1 cellular context compared by ENCODE assay signal in the genomic region with DNA sequence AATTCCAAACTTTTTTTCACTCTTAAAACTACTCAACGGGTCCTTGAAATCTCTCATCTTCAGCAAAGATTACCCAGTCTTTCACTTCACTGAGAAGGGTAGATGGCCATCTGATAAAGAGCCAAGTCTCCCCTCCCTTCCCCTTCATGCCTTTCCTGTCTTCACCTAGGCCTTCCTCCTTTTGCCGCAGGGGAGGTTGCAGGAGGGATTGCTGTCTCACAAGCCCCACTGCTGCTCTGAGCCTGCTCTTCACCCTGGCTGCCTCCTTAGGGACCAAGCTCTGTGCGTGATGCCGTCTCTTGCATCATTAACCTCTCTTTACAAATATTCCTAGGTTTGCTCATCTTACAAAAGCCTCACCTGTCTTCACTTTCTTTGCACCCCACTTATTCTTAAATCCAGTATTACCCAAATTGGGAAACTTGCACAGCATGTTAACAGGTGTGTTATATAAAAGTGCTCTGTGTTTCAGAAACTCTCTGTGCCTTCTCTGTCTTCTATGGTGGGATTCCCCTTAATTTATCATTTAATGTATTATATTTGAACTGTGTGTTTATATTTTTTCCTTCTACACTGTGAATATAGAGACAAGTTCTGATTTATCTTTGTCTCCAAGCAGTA.
TF ChIP-seq lines count a peak whose summit lies in the region.

No MANE protein-coding gene starts in this region.

TF ChIP-seq in GM23338, 12 proteins besides CTCF, POLR2A, EP300 and RAD21 (continued from another document):
- TF ChIP-seq, protein P1, sequence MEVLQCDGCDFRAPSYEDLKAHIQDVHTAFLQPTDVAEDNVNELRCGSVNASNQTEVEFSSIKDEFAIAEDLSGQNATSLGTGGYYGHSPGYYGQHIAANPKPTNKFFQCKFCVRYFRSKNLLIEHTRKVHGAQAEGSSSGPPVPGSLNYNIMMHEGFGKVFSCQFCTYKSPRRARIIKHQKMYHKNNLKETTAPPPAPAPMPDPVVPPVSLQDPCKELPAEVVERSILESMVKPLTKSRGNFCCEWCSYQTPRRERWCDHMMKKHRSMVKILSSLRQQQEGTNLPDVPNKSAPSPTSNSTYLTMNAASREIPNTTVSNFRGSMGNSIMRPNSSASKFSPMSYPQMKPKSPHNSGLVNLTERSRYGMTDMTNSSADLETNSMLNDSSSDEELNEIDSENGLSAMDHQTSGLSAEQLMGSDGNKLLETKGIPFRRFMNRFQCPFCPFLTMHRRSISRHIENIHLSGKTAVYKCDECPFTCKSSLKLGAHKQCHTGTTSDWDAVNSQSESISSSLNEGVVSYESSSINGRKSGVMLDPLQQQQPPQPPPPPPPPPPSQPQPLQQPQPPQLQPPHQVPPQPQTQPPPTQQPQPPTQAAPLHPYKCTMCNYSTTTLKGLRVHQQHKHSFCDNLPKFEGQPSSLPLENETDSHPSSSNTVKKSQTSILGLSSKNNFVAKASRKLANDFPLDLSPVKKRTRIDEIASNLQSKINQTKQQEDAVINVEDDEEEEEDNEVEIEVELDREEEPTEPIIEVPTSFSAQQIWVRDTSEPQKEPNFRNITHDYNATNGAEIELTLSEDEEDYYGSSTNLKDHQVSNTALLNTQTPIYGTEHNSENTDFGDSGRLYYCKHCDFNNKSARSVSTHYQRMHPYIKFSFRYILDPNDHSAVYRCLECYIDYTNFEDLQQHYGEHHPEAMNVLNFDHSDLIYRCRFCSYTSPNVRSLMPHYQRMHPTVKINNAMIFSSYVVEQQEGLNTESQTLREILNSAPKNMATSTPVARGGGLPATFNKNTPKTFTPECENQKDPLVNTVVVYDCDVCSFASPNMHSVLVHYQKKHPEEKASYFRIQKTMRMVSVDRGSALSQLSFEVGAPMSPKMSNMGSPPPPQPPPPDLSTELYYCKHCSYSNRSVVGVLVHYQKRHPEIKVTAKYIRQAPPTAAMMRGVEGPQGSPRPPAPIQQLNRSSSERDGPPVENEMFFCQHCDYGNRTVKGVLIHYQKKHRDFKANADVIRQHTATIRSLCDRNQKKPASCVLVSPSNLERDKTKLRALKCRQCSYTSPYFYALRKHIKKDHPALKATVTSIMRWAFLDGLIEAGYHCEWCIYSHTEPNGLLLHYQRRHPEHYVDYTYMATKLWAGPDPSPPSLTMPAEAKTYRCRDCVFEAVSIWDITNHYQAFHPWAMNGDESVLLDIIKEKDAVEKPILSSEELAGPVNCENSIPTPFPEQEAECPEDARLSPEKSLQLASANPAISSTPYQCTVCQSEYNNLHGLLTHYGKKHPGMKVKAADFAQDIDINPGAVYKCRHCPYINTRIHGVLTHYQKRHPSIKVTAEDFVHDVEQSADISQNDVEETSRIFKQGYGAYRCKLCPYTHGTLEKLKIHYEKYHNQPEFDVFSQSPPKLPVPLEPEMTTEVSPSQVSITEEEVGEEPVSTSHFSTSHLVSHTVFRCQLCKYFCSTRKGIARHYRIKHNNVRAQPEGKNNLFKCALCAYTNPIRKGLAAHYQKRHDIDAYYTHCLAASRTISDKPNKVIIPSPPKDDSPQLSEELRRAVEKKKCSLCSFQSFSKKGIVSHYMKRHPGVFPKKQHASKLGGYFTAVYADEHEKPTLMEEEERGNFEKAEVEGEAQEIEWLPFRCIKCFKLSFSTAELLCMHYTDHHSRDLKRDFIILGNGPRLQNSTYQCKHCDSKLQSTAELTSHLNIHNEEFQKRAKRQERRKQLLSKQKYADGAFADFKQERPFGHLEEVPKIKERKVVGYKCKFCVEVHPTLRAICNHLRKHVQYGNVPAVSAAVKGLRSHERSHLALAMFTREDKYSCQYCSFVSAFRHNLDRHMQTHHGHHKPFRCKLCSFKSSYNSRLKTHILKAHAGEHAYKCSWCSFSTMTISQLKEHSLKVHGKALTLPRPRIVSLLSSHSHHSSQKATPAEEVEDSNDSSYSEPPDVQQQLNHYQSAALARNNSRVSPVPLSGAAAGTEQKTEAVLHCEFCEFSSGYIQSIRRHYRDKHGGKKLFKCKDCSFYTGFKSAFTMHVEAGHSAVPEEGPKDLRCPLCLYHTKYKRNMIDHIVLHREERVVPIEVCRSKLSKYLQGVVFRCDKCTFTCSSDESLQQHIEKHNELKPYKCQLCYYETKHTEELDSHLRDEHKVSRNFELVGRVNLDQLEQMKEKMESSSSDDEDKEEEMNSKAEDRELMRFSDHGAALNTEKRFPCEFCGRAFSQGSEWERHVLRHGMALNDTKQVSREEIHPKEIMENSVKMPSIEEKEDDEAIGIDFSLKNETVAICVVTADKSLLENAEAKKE (CRISPR knock-in tag; IDR thresholded peaks at IDR 0.05): no peak
- TF ChIP-seq ZNF114 (CRISPR knock-in tag; IDR thresholded peaks at IDR 0.05) (no peak), CREB1 (CRISPR knock-in tag; IDR thresholded peaks at IDR 0.05; ENCODE audit: low read depth) (no peak), JUNB (IDR thresholded peaks at IDR 0.05; ENCODE audit: unreplicated experiment) (no peak), ZNF331 (CRISPR knock-in tag; IDR thresholded peaks at IDR 0.05; ENCODE audit: low read depth) (no peak), POLR2AphosphoS5 (IDR thresholded peaks at IDR 0.05; ENCODE audit: low read depth) (no peak)
- TF ChIP-seq, protein P2, sequence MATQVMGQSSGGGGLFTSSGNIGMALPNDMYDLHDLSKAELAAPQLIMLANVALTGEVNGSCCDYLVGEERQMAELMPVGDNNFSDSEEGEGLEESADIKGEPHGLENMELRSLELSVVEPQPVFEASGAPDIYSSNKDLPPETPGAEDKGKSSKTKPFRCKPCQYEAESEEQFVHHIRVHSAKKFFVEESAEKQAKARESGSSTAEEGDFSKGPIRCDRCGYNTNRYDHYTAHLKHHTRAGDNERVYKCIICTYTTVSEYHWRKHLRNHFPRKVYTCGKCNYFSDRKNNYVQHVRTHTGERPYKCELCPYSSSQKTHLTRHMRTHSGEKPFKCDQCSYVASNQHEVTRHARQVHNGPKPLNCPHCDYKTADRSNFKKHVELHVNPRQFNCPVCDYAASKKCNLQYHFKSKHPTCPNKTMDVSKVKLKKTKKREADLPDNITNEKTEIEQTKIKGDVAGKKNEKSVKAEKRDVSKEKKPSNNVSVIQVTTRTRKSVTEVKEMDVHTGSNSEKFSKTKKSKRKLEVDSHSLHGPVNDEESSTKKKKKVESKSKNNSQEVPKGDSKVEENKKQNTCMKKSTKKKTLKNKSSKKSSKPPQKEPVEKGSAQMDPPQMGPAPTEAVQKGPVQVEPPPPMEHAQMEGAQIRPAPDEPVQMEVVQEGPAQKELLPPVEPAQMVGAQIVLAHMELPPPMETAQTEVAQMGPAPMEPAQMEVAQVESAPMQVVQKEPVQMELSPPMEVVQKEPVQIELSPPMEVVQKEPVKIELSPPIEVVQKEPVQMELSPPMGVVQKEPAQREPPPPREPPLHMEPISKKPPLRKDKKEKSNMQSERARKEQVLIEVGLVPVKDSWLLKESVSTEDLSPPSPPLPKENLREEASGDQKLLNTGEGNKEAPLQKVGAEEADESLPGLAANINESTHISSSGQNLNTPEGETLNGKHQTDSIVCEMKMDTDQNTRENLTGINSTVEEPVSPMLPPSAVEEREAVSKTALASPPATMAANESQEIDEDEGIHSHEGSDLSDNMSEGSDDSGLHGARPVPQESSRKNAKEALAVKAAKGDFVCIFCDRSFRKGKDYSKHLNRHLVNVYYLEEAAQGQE (IDR thresholded peaks at IDR 0.05; ENCODE audit: unreplicated experiment): no peak
